Comparison of ENCODE assay signal across 8 cellular contexts in the genomic region with DNA sequence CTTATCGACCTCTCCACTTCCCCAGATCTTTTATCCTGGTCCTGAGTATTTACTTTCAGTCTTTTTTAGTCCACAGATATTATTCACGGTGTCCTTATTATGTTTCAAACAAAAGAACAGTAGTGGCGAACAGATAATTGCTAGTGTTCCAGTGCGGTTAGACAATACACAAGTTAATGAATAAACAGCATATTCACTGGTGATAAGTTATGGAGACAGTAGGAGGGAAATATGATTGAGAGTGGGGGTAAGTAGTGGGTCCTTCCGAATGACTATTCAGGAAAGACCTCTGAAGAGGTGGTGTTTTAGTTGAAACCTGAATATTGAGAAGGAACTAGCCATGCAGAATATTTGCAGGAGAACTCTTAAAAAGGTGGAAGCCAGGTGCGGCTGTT. TPM values are rescaled to one million over a fixed set of nuclear protein-coding genes. Genes with fewer than 3 reads are reported as not detected.
DNase-seq lines count a peak whose midpoint lies in the region; ATAC-seq and TF ChIP-seq lines count a peak whose summit lies in the region.

No MANE protein-coding gene starts in this region.

- TF ChIP-seq CTCF in DOHH2 (IDR thresholded peaks at IDR 0.05; ENCODE audit: low read depth, low read length, poor library complexity, severe bottlenecking) (no peak), astrocyte of the spinal cord (IDR thresholded peaks at IDR 0.05; ENCODE audit: low read depth, low read length) (no peak)

- in situ Hi-C loops in astrocyte of the spinal cord (cut with HindIII; ENCODE audit: low sequenced_read_pairs) = no loop called here

- H3K9ac ChIP-seq in HUES64 (ENCODE audit: low read depth, low read length) = peak overlapping the region; percentile 94

- no peaks in the 10 kb centered on the region for H3F3A ChIP-seq in DOHH2 (ENCODE audit: control insufficient read depth, insufficient read depth)

- H3K4me1 ChIP-seq in DOHH2 (ENCODE audit: control insufficient read depth, low read length) = peaks cover 12% of the 10 kb centered on the region
- H3K4me1 ChIP-seq in HUES64 (ENCODE audit: insufficient read depth, low read length) = peaks cover 3% of the 10 kb centered on the region; the same call in 1 of the 2 replicates
- H3K4me1 ChIP-seq in mesodermal cell (ENCODE audit: control insufficient read depth, insufficient read depth, low read length, poor library complexity, severe bottlenecking) = peaks cover 6% of the 10 kb centered on the region

- peak overlapping the region; percentile 96 for H3K4me2 ChIP-seq in DOHH2 (ENCODE audit: low read length)

- H3K9me3 ChIP-seq in DOHH2 (ENCODE audit: control insufficient read depth, insufficient read depth, low read length) = no peaks in the 10 kb centered on the region
- H3K9me3 ChIP-seq in HUES64 (ENCODE audit: insufficient read depth, low read depth, low read length) = no peaks in the 10 kb centered on the region
- no peaks in the 10 kb centered on the region for H3K9me3 ChIP-seq in mesodermal cell (ENCODE audit: control insufficient read depth, low read length)

- peaks cover 51% of the 10 kb centered on the region for H3K79me2 ChIP-seq in DOHH2 (ENCODE audit: control insufficient read depth, low read length)

- H3K36me3 ChIP-seq in DOHH2 (ENCODE audit: control insufficient read depth, low read length) (peaks cover 7% of the 10 kb centered on the region; the same call in 1 of the 2 replicates), HUES64 (ENCODE audit: insufficient read depth, low read length) (no peaks in the 10 kb centered on the region; the same call in 1 of the 2 replicates), mesodermal cell (ENCODE audit: control insufficient read depth, insufficient read depth, low read length) (no peaks in the 10 kb centered on the region)

- H3K4me3 ChIP-seq in DOHH2 (ENCODE audit: low read length) (peak overlapping the region; percentile 99), HUES64 (ENCODE audit: low read length) (peak overlapping the region; percentile 89), astrocyte of the spinal cord (ENCODE audit: low read depth, low read length) (peak overlapping the region; percentile 93), mesodermal cell (ENCODE audit: extremely low read depth, insufficient read depth, low read length, poor library complexity, severe bottlenecking) (peak overlapping the region; percentile 86)

- peaks cover 25% of the 10 kb centered on the region; the same call in 1 of the 2 replicates for H4K20me1 ChIP-seq in DOHH2 (ENCODE audit: control insufficient read depth, insufficient read depth, low read depth, low read length)

- H3K27ac ChIP-seq in DOHH2 (ENCODE audit: low read depth, low read length) = 0 out of 2 replicates have a peak overlapping the region, but pooled peaks have one; percentile 30
- H3K27ac ChIP-seq in HUES64 (ENCODE audit: low read depth, low read length) = no peak overlapping the region
- no peak overlapping the region for H3K27ac ChIP-seq in mesodermal cell (ENCODE audit: low read depth, low read length, severe bottlenecking)

- H3K27me3 ChIP-seq in DOHH2 (ENCODE audit: control insufficient read depth, low read length) = no peaks in the 10 kb centered on the region
- H3K27me3 ChIP-seq in HUES64 (ENCODE audit: insufficient read depth, low read length) = no peaks in the 10 kb centered on the region

- no peaks in the 10 kb centered on the region for H3K9me2 ChIP-seq in DOHH2 (replicated peaks; ENCODE audit: control insufficient read depth, low read length)

- no peak for DNase-seq in astrocyte of the spinal cord (ENCODE audit: low read depth, low spot score)
- no peak for DNase-seq in EL
- no peak for DNase-seq in nucleus accumbens (lab: John Stamatoyannopoulos, UW)
- no peak for DNase-seq in H4 (ENCODE audit: low spot score)

- 12% methylated on average over 6 of the region's 6 CpGs for WGBS in HUES64
- WGBS in mesodermal cell (ENCODE audit: insufficient coverage in 2 of 2), 2 experiments = 10 to 20% methylated on average over 1 to 6 of the region's 6 CpGs

- ATAC-seq in GM21576 (IDR thresholded peaks at IDR 0.05; ENCODE audit: unreplicated experiment) = no peak

RNA-seq across cellular contexts. Expression of a gene that starts 0.7 kb away (rescaled TPM):
- 8.5 TPM for polyA plus RNA-seq in HUES64 (2013, experiment 1 of 2)
- polyA plus RNA-seq in HUES64 (2013, experiment 2 of 2) = 9.6 TPM
- 16.6 TPM for polyA plus RNA-seq in mesodermal cell (2013, experiment 1 of 2)
- polyA plus RNA-seq in mesodermal cell (2013, experiment 2 of 2) = 12.9 TPM
- total RNA-seq in H4 (2014; rRNA removed; shearing (Covaris generic)) = 8.3 and 9.7 TPM in 2 replicates
